1 cellular context compared by ENCODE assay signal in the genomic region with DNA sequence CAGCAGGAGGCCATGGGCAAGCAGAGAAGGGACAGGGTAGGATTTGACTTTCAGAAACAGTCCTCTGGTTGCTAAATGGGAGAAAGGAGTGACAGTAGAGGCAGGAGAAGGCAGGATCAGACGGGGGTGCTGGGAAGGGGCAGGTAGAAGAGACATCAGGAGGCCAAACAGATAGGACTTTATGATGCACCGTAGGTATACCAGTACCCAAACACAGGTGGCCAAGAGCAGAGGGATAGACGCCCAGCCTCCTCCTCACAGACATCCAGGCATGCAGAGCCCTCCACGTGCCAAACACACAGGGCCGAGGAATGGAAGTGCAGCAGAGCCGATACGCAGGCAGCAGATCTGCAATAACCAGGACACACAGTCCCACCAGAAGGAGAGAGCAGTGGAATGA.
TF ChIP-seq lines count a peak whose summit lies in the region.

No MANE protein-coding gene starts in this region.

TF ChIP-seq in HepG2, 621 proteins besides CTCF, POLR2A, EP300 and RAD21:
- TF ChIP-seq KDM3A (CRISPR knock-in tag; IDR thresholded peaks at IDR 0.05; ENCODE audit: low read depth): no peak
